27 cellular contexts compared by ENCODE assay signal in the genomic region with DNA sequence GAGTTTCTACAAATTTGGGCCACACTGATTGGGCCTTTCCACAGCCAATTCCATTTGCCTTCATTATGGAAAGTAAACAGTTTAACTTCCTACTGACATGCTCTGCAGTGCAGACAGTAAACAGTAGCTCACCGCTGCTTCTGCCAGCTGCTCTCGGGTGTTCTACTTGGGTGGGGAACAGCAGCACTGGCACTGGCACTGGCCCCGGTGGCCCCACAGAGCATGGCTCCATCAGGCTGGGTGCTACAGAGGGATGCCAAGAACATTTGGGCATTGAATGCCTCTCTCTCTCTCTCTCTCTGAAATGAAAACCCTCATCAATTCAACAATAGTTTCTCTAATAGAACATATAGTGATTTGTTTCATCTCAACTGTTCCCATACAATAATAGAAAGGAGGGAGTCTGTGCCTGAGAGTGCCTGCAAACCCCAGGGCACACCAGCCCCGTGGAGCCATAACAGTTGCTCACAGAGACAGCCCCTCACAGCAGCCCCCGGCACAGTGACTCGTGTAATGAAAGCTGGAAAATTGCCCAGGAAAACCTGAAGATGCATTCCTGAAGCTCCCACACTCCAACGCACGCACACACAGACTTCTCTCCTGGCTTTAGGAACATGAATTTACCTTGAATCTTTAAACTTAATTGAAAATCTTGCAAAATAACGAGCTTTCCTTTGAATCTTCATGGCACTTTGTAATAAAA. TPM values are rescaled to one million over a fixed set of nuclear protein-coding genes. Genes with fewer than 3 reads are reported as not detected.
DNase-seq lines count a peak whose midpoint lies in the region; ATAC-seq and TF ChIP-seq lines count a peak whose summit lies in the region.
"Had no signal": no experiment of that assay in that cellular context is flagged by ENCODE, and none has a peak within 500 bp of the region (broad histone marks: within the 10 kb centered on the region; RNA-seq: fewer than 3 reads in every experiment).

No MANE protein-coding gene starts in this region.

- no peak overlapping the region for H3K4me3 Mint-ChIP-seq in nephron
- H3K4me3 Mint-ChIP-seq: activated CD4-positive, alpha-beta T cell treated with anti-CD3 and anti-CD28 coated beads, Interleukin-2, amount 10 ng/mL, durations not matched to agents 7 days and 5 days; B cell had no signal

- H3K4me3 ChIP-seq in epithelial cell of esophagus (ENCODE audit: low read length), result no peak overlapping the region
- H3K4me3 ChIP-seq: left lung, prostate gland, stomach had no signal

- no peak for TF ChIP-seq CTCF in epithelial cell of esophagus (IDR thresholded peaks at IDR 0.05; ENCODE audit: insufficient read depth, low read depth, low read length, missing control alignments)
- no peak for TF ChIP-seq CTCF in nephron (IDR thresholded peaks at IDR 0.05; ENCODE audit: unreplicated experiment in 3 of 3)

- H3K36me3 Mint-ChIP-seq in nephron (ENCODE audit: low read depth), result no peaks in the 10 kb centered on the region

- DNase-seq in H4 (ENCODE audit: low spot score) (peak; percentile 17), NCI-H1105 treated with DMSO at 0.1 percent for 48 hours (lab: John Stamatoyannopoulos, UW) (peak; percentile 43), epithelial cell of esophagus (ENCODE audit: low read depth) (peak; percentile 65), NCI-H146 (lab: John Stamatoyannopoulos, UW) (no peak), ureter (ENCODE audit: low spot score) (no peak)
- DNase-seq: activated CD4-positive, alpha-beta T cell treated with anti-CD3 and anti-CD28 coated beads, Interleukin-2, amount 10 ng/mL, durations not matched to agents 7 days and 5 days; activated CD8-positive, alpha-beta memory T cell treated with anti-CD3 and anti-CD28 coated beads, Interleukin-2, amount 50 U/mL, for 48 hours; activated effector memory CD4-positive, alpha-beta T cell treated with anti-CD3 and anti-CD28 coated beads, Interleukin-2, amount 50 U/mL, for 16 hours; cerebellar nuclear complex; HCEC 1CT; KG1; left lung; NCI-H69; SHP77; small intestine; stimulated activated CD4-positive, alpha-beta T cell treated with anti-CD3 and anti-CD28 coated beads, Interleukin-4, amount 100 ng/mL, for 24 hours; stomach; T-helper 1 cell; trophoblast cell had no signal

- peak overlapping the region in 2 of 3 experiments; percentile 35 to 48 for H3K27ac Mint-ChIP-seq in nephron
- H3K27ac Mint-ChIP-seq: activated CD4-positive, alpha-beta T cell treated with anti-CD3 and anti-CD28 coated beads, Interleukin-2, amount 10 ng/mL, durations not matched to agents 7 days and 5 days; B cell had no signal

- ATAC-seq in HG02970 (IDR thresholded peaks at IDR 0.05; ENCODE audit: low FRiP score, unreplicated experiment), result no peak
- ATAC-seq: esophagus mucosa, left lung had no signal

- peaks cover 12% of the 10 kb centered on the region for H3K27me3 Mint-ChIP-seq in nephron (ENCODE audit: low read depth)

- no peaks in the 10 kb centered on the region for H3K9me3 Mint-ChIP-seq in nephron
- H3K9me3 Mint-ChIP-seq: activated CD4-positive, alpha-beta T cell treated with anti-CD3 and anti-CD28 coated beads, Interleukin-2, amount 10 ng/mL, durations not matched to agents 7 days and 5 days had no signal

- peaks cover 6% of the 10 kb centered on the region for H3K4me1 Mint-ChIP-seq in nephron
- H3K4me1 Mint-ChIP-seq: activated CD4-positive, alpha-beta T cell treated with anti-CD3 and anti-CD28 coated beads, Interleukin-2, amount 10 ng/mL, durations not matched to agents 7 days and 5 days; B cell had no signal

RNA-seq across cellular contexts. Expression of gene GJB6, which starts 38.2 kb away (rescaled TPM):
- total RNA-seq in H4 (2014; rRNA removed; shearing (Covaris generic)), result not detected in 2 replicates
- total RNA-seq in ureter, result 17.3 TPM
- total RNA-seq: B cell, G401, glomerular endothelial cell, OCI-LY7 had no signal

Comparison
In these comparisons a context has a peak if more than half of its experiments do, and no peak if none do; other contexts are left out.
1. DNase-seq: peak in H4 (single experiment), NCI-H1105 treated with DMSO at 0.1 percent for 48 hours (single experiment) and epithelial cell of esophagus (single experiment); none in NCI-H146 (single experiment) and ureter (single experiment).
2. RNA of gene GJB6, which starts 38.2 kb away (total RNA-seq): 17.3 TPM in ureter (single experiment); not detected in H4; every median in the first group is over 10 times any median in the second.